In genomic region chr9:79817469-79818004, GRCh38 we compare ENCODE assay signal across 9 cellular contexts.
DNase-seq lines count a peak whose midpoint lies in the region; ATAC-seq lines count a peak whose summit lies in the region.
"Had no signal": no experiment of that assay in that cellular context is flagged by ENCODE, and none has a peak within 500 bp of the region (broad histone marks: within the 10 kb centered on the region; RNA-seq: fewer than 3 reads in every experiment).

No MANE protein-coding gene starts in this region.

- peak; percentile 68 for ATAC-seq in activated naive CD8-positive, alpha-beta T cell treated with anti-CD3 and anti-CD28 coated beads, Interleukin-2, amount 50 U/mL, for 24 hours
- ATAC-seq in HG02970 (IDR thresholded peaks at IDR 0.05; ENCODE audit: low FRiP score, unreplicated experiment), result peak; percentile 65
- ATAC-seq in stimulated activated naive CD8-positive, alpha-beta T cell treated with anti-CD3 and anti-CD28 coated beads, Interleukin-15, Interleukin-2, amounts not matched to agents 100 U/mL and 50 U/mL, for 24 hours, result peak; percentile 68

- no peaks in the 10 kb centered on the region for H3K27me3 Mint-ChIP-seq in activated naive CD8-positive, alpha-beta T cell treated with anti-CD3 and anti-CD28 coated beads, Interleukin-2, amount 50 U/mL, for 24 hours
- H3K27me3 Mint-ChIP-seq in activated naive CD8-positive, alpha-beta T cell treated with anti-CD3 and anti-CD28 coated beads for 36 hours, result peaks cover 5% of the 10 kb centered on the region
- peaks cover 3% of the 10 kb centered on the region for H3K27me3 Mint-ChIP-seq in activated T-helper 1 cell treated with anti-CD3 and anti-CD28 coated beads, Interleukin-12 subunit alpha, Interleukin-12 subunit beta, Interleukin-2, Interleukin-4 antibody, amounts not matched to agents 30 ng/mL and 10 ng/mL and 1 ng/mL, durations not matched to agents 14 hours and 24 hours and 36 hours (ENCODE audit: insufficient read depth)

- H3K36me3 Mint-ChIP-seq in activated naive CD8-positive, alpha-beta T cell treated with anti-CD3 and anti-CD28 coated beads, Interleukin-2, amount 50 U/mL, for 24 hours (ENCODE audit: low read depth), result no peaks in the 10 kb centered on the region
- no peaks in the 10 kb centered on the region for H3K36me3 Mint-ChIP-seq in activated naive CD8-positive, alpha-beta T cell treated with anti-CD3 and anti-CD28 coated beads for 36 hours
- H3K36me3 Mint-ChIP-seq in activated T-helper 1 cell treated with anti-CD3 and anti-CD28 coated beads, Interleukin-12 subunit alpha, Interleukin-12 subunit beta, Interleukin-2, Interleukin-4 antibody, amounts not matched to agents 30 ng/mL and 10 ng/mL and 1 ng/mL, durations not matched to agents 14 hours and 24 hours and 36 hours (ENCODE audit: low read depth), result peaks cover 4% of the 10 kb centered on the region
- H3K36me3 Mint-ChIP-seq: CD14-positive monocyte had no signal

- DNase-seq in activated naive CD8-positive, alpha-beta T cell treated with anti-CD3 and anti-CD28 coated beads, Interleukin-2, amount 50 U/mL, for 24 hours, result peak; percentile 6
- DNase-seq in activated naive CD8-positive, alpha-beta T cell treated with anti-CD3 and anti-CD28 coated beads for 36 hours, result no peak
- peak; percentile 16 for DNase-seq in activated T-helper 1 cell treated with anti-CD3 and anti-CD28 coated beads, Interleukin-12 subunit alpha, Interleukin-12 subunit beta, Interleukin-2, Interleukin-4 antibody, amounts not matched to agents 30 ng/mL and 10 ng/mL and 1 ng/mL, durations not matched to agents 14 hours and 24 hours and 36 hours (ENCODE audit: low spot score)
- DNase-seq in stimulated activated naive CD8-positive, alpha-beta T cell treated with anti-CD3 and anti-CD28 coated beads, Interleukin-15, Interleukin-2, amounts not matched to agents 100 U/mL and 50 U/mL, for 24 hours, result no peak
- no peak for DNase-seq in NCI-H128 (lab: John Stamatoyannopoulos, UW; ENCODE audit: unreplicated experiment)
- DNase-seq in NCI-H748 treated with DMSO at 0.1 percent for 48 hours (lab: John Stamatoyannopoulos, UW), result no peak
- no peak for DNase-seq in MV-4-11 (lab: John Stamatoyannopoulos, UW)

- no peak overlapping the region for H3K4me3 Mint-ChIP-seq in activated naive CD8-positive, alpha-beta T cell treated with anti-CD3 and anti-CD28 coated beads, Interleukin-2, amount 50 U/mL, for 24 hours
- no peak overlapping the region for H3K4me3 Mint-ChIP-seq in activated naive CD8-positive, alpha-beta T cell treated with anti-CD3 and anti-CD28 coated beads for 36 hours
- H3K4me3 Mint-ChIP-seq in activated T-helper 1 cell treated with anti-CD3 and anti-CD28 coated beads, Interleukin-12 subunit alpha, Interleukin-12 subunit beta, Interleukin-2, Interleukin-4 antibody, amounts not matched to agents 30 ng/mL and 10 ng/mL and 1 ng/mL, durations not matched to agents 14 hours and 24 hours and 36 hours, result no peak overlapping the region
- H3K4me3 Mint-ChIP-seq: CD14-positive monocyte had no signal

- no peak overlapping the region for H3K27ac Mint-ChIP-seq in activated naive CD8-positive, alpha-beta T cell treated with anti-CD3 and anti-CD28 coated beads, Interleukin-2, amount 50 U/mL, for 24 hours
- H3K27ac Mint-ChIP-seq in activated naive CD8-positive, alpha-beta T cell treated with anti-CD3 and anti-CD28 coated beads for 36 hours, result no peak overlapping the region
- H3K27ac Mint-ChIP-seq in activated T-helper 1 cell treated with anti-CD3 and anti-CD28 coated beads, Interleukin-12 subunit alpha, Interleukin-12 subunit beta, Interleukin-2, Interleukin-4 antibody, amounts not matched to agents 30 ng/mL and 10 ng/mL and 1 ng/mL, durations not matched to agents 14 hours and 24 hours and 36 hours, result no peak overlapping the region
- H3K27ac Mint-ChIP-seq: CD14-positive monocyte had no signal

- peaks cover 22% of the 10 kb centered on the region for H3K4me1 Mint-ChIP-seq in activated naive CD8-positive, alpha-beta T cell treated with anti-CD3 and anti-CD28 coated beads, Interleukin-2, amount 50 U/mL, for 24 hours
- peaks cover 15% of the 10 kb centered on the region for H3K4me1 Mint-ChIP-seq in activated naive CD8-positive, alpha-beta T cell treated with anti-CD3 and anti-CD28 coated beads for 36 hours
- peaks cover 53% of the 10 kb centered on the region for H3K4me1 Mint-ChIP-seq in activated T-helper 1 cell treated with anti-CD3 and anti-CD28 coated beads, Interleukin-12 subunit alpha, Interleukin-12 subunit beta, Interleukin-2, Interleukin-4 antibody, amounts not matched to agents 30 ng/mL and 10 ng/mL and 1 ng/mL, durations not matched to agents 14 hours and 24 hours and 36 hours (ENCODE audit: low read depth)

- peaks cover 1% of the 10 kb centered on the region for H3K9me3 Mint-ChIP-seq in activated naive CD8-positive, alpha-beta T cell treated with anti-CD3 and anti-CD28 coated beads, Interleukin-2, amount 50 U/mL, for 24 hours
- H3K9me3 Mint-ChIP-seq in activated naive CD8-positive, alpha-beta T cell treated with anti-CD3 and anti-CD28 coated beads for 36 hours, result no peaks in the 10 kb centered on the region
- H3K9me3 Mint-ChIP-seq in activated T-helper 1 cell treated with anti-CD3 and anti-CD28 coated beads, Interleukin-12 subunit alpha, Interleukin-12 subunit beta, Interleukin-2, Interleukin-4 antibody, amounts not matched to agents 30 ng/mL and 10 ng/mL and 1 ng/mL, durations not matched to agents 14 hours and 24 hours and 36 hours, result peaks cover 4% of the 10 kb centered on the region

- intact Hi-C loops in activated T-helper 1 cell treated with anti-CD3 and anti-CD28 coated beads, Interleukin-12 subunit alpha, Interleukin-12 subunit beta, Interleukin-2, Interleukin-4 antibody, amounts not matched to agents 30 ng/mL and 10 ng/mL and 1 ng/mL, durations not matched to agents 14 hours and 24 hours and 36 hours (cut with micrococcal nuclease), result loop anchor here (1.0 to 5.0 kb wide), 4 partner anchors 65 to 345 kb away; partner anchors contain the start of gene TLE4

Comparison
In these comparisons a context has a peak if more than half of its experiments do, and no peak if none do; other contexts are left out.
1. DNase-seq: peak in activated naive CD8-positive, alpha-beta T cell treated with anti-CD3 and anti-CD28 coated beads, Interleukin-2, amount 50 U/mL, for 24 hours (single experiment) and activated T-helper 1 cell treated with anti-CD3 and anti-CD28 coated beads, Interleukin-12 subunit alpha, Interleukin-12 subunit beta, Interleukin-2, Interleukin-4 antibody, amounts not matched to agents 30 ng/mL and 10 ng/mL and 1 ng/mL, durations not matched to agents 14 hours and 24 hours and 36 hours (single experiment); none in activated naive CD8-positive, alpha-beta T cell treated with anti-CD3 and anti-CD28 coated beads for 36 hours (single experiment), stimulated activated naive CD8-positive, alpha-beta T cell treated with anti-CD3 and anti-CD28 coated beads, Interleukin-15, Interleukin-2, amounts not matched to agents 100 U/mL and 50 U/mL, for 24 hours (single experiment), NCI-H128 (single experiment), NCI-H748 treated with DMSO at 0.1 percent for 48 hours (single experiment) and MV-4-11 (single experiment).
2. Peak in every context shown above with its lines, with median percentiles within 50 percentile points of each other: ATAC-seq.